8 cellular contexts compared by ENCODE assay signal in genomic region chr22:29072979-29073617, GRCh38. TPM values are rescaled to one million over a fixed set of nuclear protein-coding genes. Genes with fewer than 3 reads are reported as not detected.
DNase-seq lines count a peak whose midpoint lies in the region; ATAC-seq and TF ChIP-seq lines count a peak whose summit lies in the region.

A gene with protein sequence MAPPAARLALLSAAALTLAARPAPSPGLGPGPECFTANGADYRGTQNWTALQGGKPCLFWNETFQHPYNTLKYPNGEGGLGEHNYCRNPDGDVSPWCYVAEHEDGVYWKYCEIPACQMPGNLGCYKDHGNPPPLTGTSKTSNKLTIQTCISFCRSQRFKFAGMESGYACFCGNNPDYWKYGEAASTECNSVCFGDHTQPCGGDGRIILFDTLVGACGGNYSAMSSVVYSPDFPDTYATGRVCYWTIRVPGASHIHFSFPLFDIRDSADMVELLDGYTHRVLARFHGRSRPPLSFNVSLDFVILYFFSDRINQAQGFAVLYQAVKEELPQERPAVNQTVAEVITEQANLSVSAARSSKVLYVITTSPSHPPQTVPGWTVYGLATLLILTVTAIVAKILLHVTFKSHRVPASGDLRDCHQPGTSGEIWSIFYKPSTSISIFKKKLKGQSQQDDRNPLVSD (plus strand): TSS chr22:29073035. CDS start chr22:29073131, 96 bp downstream.

- ATAC-seq in HG03135 (IDR thresholded peaks at IDR 0.05; ENCODE audit: unreplicated experiment) (peak; percentile 26), lung (ENCODE audit: insufficient read depth, low FRiP score) (no peak), GM19328 (IDR thresholded peaks at IDR 0.05; ENCODE audit: unreplicated experiment) (no peak), HG03439 (IDR thresholded peaks at IDR 0.05; ENCODE audit: unreplicated experiment) (no peak)

- POLR2A ChIA-PET in AG04449 (lab: Yijun Ruan, JAX) = no interaction called here

- H3K4me3 ChIP-seq in AG04449 (ENCODE audit: low read depth, low read length) (peak within 1 kb of the TSS; percentile 63), cardiac fibroblast (replicated peaks in 1 of 2; ENCODE audit: low read depth in 2 of 2, low read length in 2 of 2) (peak within 1 kb of the TSS; percentile 58 to 73), lung (peak within 1 kb of the TSS; percentile 67), transverse colon (peak within 1 kb of the TSS; percentile 58 to 85 (median 72))

- H3K27me3 ChIP-seq in lung (ENCODE audit: control insufficient read depth, insufficient read depth) (no peaks in the 10 kb centered on the region), transverse colon (no peaks in the 10 kb centered on the region)

- intact Hi-C loops in transverse colon (cut with DNase I; ENCODE audit: low total_unique reads) = no loop called here

- WGBS in lung, 2 donors = 0 to 1% methylated on average over 41 to 76 of the region's 76 CpGs
- WGBS in transverse colon (ENCODE audit: low coverage in 1 of 2), 2 donors = 2% methylated on average over 37 of the region's 76 CpGs; no CpG with 5 or more reads in 1 of the 2 donors

- H3K4me1 ChIP-seq in lung (ENCODE audit: control insufficient read depth in 2 of 2, insufficient read depth in 2 of 2, low read length in 2 of 2) (peaks cover 5 to 9% of the 10 kb centered on the region in 2 donors), transverse colon (peaks cover 10 to 54% (median 35%) of the 10 kb centered on the region in 4 donors)

- CTCF ChIA-PET in AG04449 (lab: Yijun Ruan, JAX) = interaction anchor here (1.0 to 1.3 kb wide), 3 partner anchors 8 to 18 kb away, joined by 3 to 4 read pairs (median 3); no protein-coding TSS in a partner anchor

- no peak for TF ChIP-seq POLR2A in transverse colon (IDR thresholded peaks at IDR 0.05)

- DNase-seq in AG04449 (ENCODE audit: low read depth, low spot score) = no peak
- DNase-seq in cardiac fibroblast (ENCODE audit: low read depth in 2 of 2) = no peak
- no peak for DNase-seq in lung (ENCODE audit: low spot score)
- DNase-seq in transverse colon = peak; percentile 26
- DNase-seq in GOT3 (lab: John Stamatoyannopoulos, UW) = no peak

- TF ChIP-seq CTCF in AG04449 (IDR thresholded peaks at IDR 0.05; ENCODE audit: insufficient read depth, low read length, missing control alignments) (no peak), cardiac fibroblast (IDR thresholded peaks at IDR 0.05; ENCODE audit: low read depth, low read length) (no peak), lung (IDR thresholded peaks at IDR 0.05; ENCODE audit: control extremely low read depth, extremely low read depth) (no peak), transverse colon (IDR thresholded peaks at IDR 0.05) (no peak)

- no peaks in the 10 kb centered on the region for H3K36me3 ChIP-seq in lung (ENCODE audit: control insufficient read depth in 2 of 2, insufficient read depth in 2 of 2, low read length in 2 of 2)
- no peaks in the 10 kb centered on the region for H3K36me3 ChIP-seq in transverse colon

- in situ Hi-C loops in transverse colon (cut with MboI; ENCODE audit: low pct_ligation_motif_present in 1 of 4, low pct_unique_long_range_greater_than_20kb in 1 of 4, low sequenced_read_pairs in 3 of 4) = no loop called here

- no peaks in the 10 kb centered on the region for H3K9me3 ChIP-seq in lung (ENCODE audit: control insufficient read depth in 2 of 2, insufficient read depth in 1 of 2, low read length in 1 of 2)
- H3K9me3 ChIP-seq in transverse colon = no peaks in the 10 kb centered on the region

- TF ChIP-seq EP300 in transverse colon (IDR thresholded peaks at IDR 0.05; ENCODE audit: low read depth) = no peak

- H3K27ac ChIP-seq in lung (ENCODE audit: low read depth in 1 of 2, low read length in 1 of 2) = peak within 1 kb of the TSS in 1 of 2 donors; percentile 59
- H3K27ac ChIP-seq in transverse colon = peak within 1 kb of the TSS; percentile 78 to 88 (median 84)

RNA-seq across cellular contexts. Expression of the gene that starts here (rescaled TPM):
- 10 to 100 TPM; 15.7 to 27.5 TPM for total RNA-seq in lung
- 10 to 100 TPM in 1 of 2 donors, 1 to 10 TPM in 1; 8.8 to 24.4 TPM for polyA plus RNA-seq in lung
- total RNA-seq in transverse colon = 10 to 100 TPM in 3 of 4 donors, 1 to 10 TPM in 1; 5.2 to 39.2 (median 20.1) TPM
